In the genomic region with DNA sequence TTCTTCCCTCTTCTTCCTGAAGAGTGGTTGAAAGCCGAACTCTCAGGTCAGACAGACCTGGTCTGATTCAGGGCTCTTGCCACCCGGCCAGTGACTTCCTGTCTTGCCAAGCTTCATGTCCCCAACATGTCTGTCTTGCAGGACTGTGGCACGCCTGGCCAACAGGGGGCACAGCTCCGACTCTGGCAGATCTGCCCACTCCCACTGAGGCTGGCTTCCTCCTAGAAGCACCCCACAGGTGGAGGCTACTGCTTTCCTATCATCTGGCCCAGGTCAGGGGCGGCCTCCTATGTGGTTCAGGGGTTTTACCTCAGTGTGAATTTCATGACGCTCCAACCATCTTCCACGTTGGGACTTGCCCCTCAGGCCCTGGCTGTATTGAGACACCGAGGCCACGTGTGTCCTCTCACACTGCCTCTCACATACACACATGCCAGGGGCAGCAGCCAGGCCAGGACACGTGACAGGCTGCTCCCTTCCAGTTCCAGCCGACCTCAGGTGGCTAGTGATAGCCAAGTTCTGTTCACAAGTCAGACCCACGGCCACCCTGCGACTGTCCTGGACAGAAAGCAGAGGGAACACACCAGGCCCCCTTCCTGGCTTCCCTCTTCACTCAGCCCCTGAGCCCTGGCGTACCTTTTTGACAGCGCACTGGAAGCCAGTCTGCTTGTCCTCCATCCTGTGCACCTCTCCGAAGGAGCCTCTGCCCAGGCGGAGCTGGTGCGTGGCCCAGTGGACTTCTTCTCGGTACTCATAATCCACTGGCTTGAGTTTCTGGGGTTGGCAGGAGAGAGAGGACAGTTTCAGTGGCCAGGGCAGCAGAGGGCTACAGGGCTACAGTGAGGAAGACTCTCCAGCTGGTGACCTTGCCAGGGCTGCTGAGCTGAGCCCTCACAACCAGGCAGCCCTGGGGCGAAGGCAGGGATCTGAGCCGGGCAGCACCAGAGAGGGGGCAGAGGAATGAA, we compare ENCODE assay signal across 9 cellular contexts. TPM values are rescaled to one million over a fixed set of nuclear protein-coding genes. Genes with fewer than 3 reads are reported as not detected.
DNase-seq lines count a peak whose midpoint lies in the region; ATAC-seq and TF ChIP-seq lines count a peak whose summit lies in the region.
"Had no signal": no experiment of that assay in that cellular context is flagged by ENCODE, and none has a peak within 500 bp of the region (broad histone marks: within the 10 kb centered on the region; RNA-seq: fewer than 3 reads in every experiment).

No MANE protein-coding gene starts in this region.

- no peak overlapping the region for H3T11ph ChIP-seq in H9 (ENCODE audit: low read length)

- H3K79me2 ChIP-seq in H9 (ENCODE audit: insufficient read depth, low read length), result no peaks in the 10 kb centered on the region

- no peak overlapping the region for H4K5ac ChIP-seq in H9 (ENCODE audit: insufficient read length, low read depth, low read length)

- 0 out of 4 replicates have a peak, but pooled peaks cover 0 to 3% of the 10 kb centered on the region in 2 experiments for H3K4me1 Mint-ChIP-seq in H9

- H3K4me3 Mint-ChIP-seq in H9, result no peak overlapping the region

- H2BK120ac ChIP-seq in H9 (ENCODE audit: low read depth, low read length, poor library complexity, severe bottlenecking), result no peak overlapping the region

- TF ChIP-seq CTCF in H9 (conservative IDR thresholded peaks at IDR 0.05) (peak; percentile 56), fibroblast of mammary gland (conservative IDR thresholded peaks at IDR 0.05; ENCODE audit: control insufficient read depth, insufficient read depth, low read depth, low read length) (peak; percentile 25)

- H3K4me3 ChIP-seq in fibroblast of mammary gland (ENCODE audit: control insufficient read depth, low read depth, low read length), result no peak overlapping the region

- no peaks in the 10 kb centered on the region for H3K79me1 ChIP-seq in H9 (ENCODE audit: insufficient read depth, low read depth, low read length, poor library complexity, severe bottlenecking)

- no peaks in the 10 kb centered on the region for H3K27me3 Mint-ChIP-seq in H9 (ENCODE audit: low read depth)

- H3K27me3 ChIP-seq in H9 (ENCODE audit: insufficient read depth, low read length), result no peaks in the 10 kb centered on the region

- H3K27ac ChIP-seq in H9 (ENCODE audit: insufficient read length, low read depth, low read length), result no peak overlapping the region

- ATAC-seq in HG03097 (IDR thresholded peaks at IDR 0.05; ENCODE audit: low FRiP score, unreplicated experiment) (no peak), HG03135 (IDR thresholded peaks at IDR 0.05; ENCODE audit: unreplicated experiment) (no peak)

- H3K27ac Mint-ChIP-seq in H9, result peak overlapping the region; percentile 27 to 81 (median 70); a peak in 4 of 7 replicates

- no peak overlapping the region for H2AK5ac ChIP-seq in H9 (ENCODE audit: insufficient read length, low read length)

- H4K8ac ChIP-seq in H9 (replicated peaks; ENCODE audit: insufficient read length, low read depth, low read length), result no peak overlapping the region

- H3K4ac ChIP-seq in H9 (ENCODE audit: low read depth, low read length), result no peak overlapping the region

- no peak overlapping the region for H4K91ac ChIP-seq in H9 (ENCODE audit: insufficient read length, low read depth, low read length)

- no peaks in the 10 kb centered on the region for H3K9me3 ChIP-seq in H9 (ENCODE audit: control insufficient read depth, low read depth, low read length)

- H2BK12ac ChIP-seq in H9 (ENCODE audit: insufficient read length, low read depth, low read length), result no peak overlapping the region

- H2BK15ac ChIP-seq in H9 (ENCODE audit: low read depth, low read length), result no peak overlapping the region

- H2AFZ ChIP-seq in H9 (ENCODE audit: low read length), result no peak overlapping the region

- H2BK5ac ChIP-seq in H9 (ENCODE audit: insufficient read length, low read length), result no peak overlapping the region

- no peak overlapping the region for H3K18ac ChIP-seq in H9 (ENCODE audit: insufficient read length, low read depth, low read length)

- no peak overlapping the region for H3K23ac ChIP-seq in H9 (ENCODE audit: insufficient read length, low read depth, low read length)

- no peaks in the 10 kb centered on the region for H3K9me3 Mint-ChIP-seq in H9

- no CpG with 5 or more reads among the region's 21 CpGs for WGBS in H9 (ENCODE audit: extremely low coverage, insufficient read length, low lambda C conversion rate)

- peaks cover 9 to 63% (median 52%) of the 10 kb centered on the region in 3 experiments; a peak in 6 of 7 replicates for H3K36me3 Mint-ChIP-seq in H9 (ENCODE audit: insufficient read depth in 1 of 3, low read depth in 3 of 3)

- no peaks in the 10 kb centered on the region for H4K20me1 ChIP-seq in H9 (ENCODE audit: control insufficient read depth, insufficient read depth, insufficient read length)

- no peak overlapping the region for H3K9ac ChIP-seq in H9 (ENCODE audit: extremely low read depth, insufficient read length, low read length)

- no peaks in the 10 kb centered on the region for H3K4me1 ChIP-seq in H9 (ENCODE audit: insufficient read depth, low read length)

- no peak overlapping the region for H2BK20ac ChIP-seq in H9 (ENCODE audit: low read depth, low read length, poor library complexity, severe bottlenecking)

- H3K4me2 ChIP-seq in H9 (ENCODE audit: insufficient read depth, insufficient read length, low read length), result no peak overlapping the region

- no peaks in the 10 kb centered on the region for H3K23me2 ChIP-seq in H9 (ENCODE audit: insufficient read length, low read depth, low read length, poor library complexity, severe bottlenecking)

- no peak overlapping the region for H3K14ac ChIP-seq in H9 (ENCODE audit: insufficient read depth, low read length)

- H3K56ac ChIP-seq in H9 (ENCODE audit: insufficient read length, low read depth, low read length), result no peak overlapping the region

- DNase-seq in H9, result peak; percentile 60
- DNase-seq in activated CD4-positive, alpha-beta T cell treated with anti-CD3 and anti-CD28 coated beads for 48 hours, result peak; percentile 60
- DNase-seq in fibroblast of mammary gland (ENCODE audit: low read depth), result no peak
- DNase-seq in stimulated activated CD4-positive, alpha-beta T cell treated with anti-CD3 and anti-CD28 coated beads, Interleukin-2, amount 100 ng/mL, for 4 hours (ENCODE audit: low read depth), result peak; percentile 41
- no peak for DNase-seq in NCI-H510A (lab: John Stamatoyannopoulos, UW)
- no peak for DNase-seq in COLO829 (ENCODE audit: low spot score)

RNA-seq across cellular contexts. Expression of gene SPATA32, which starts 22.6 kb away (rescaled TPM):
- total RNA-seq in H9 (2021), result 0.42 and 0.81 TPM in 2 replicates
- total RNA-seq: NCI-H460 had no signal

RNA-seq across cellular contexts. Expression of gene MAP3K14, which starts 32.4 kb away (rescaled TPM):
- total RNA-seq in H9 (2021), result 7.6 and 7.8 TPM in 2 replicates

Comparison
In these comparisons a context has a peak if more than half of its experiments do, and no peak if none do; other contexts are left out.
1. DNase-seq: peak in H9 (single experiment), activated CD4-positive, alpha-beta T cell treated with anti-CD3 and anti-CD28 coated beads for 48 hours (single experiment) and stimulated activated CD4-positive, alpha-beta T cell treated with anti-CD3 and anti-CD28 coated beads, Interleukin-2, amount 100 ng/mL, for 4 hours (single experiment); none in fibroblast of mammary gland (single experiment), NCI-H510A (single experiment) and COLO829 (single experiment).